In genomic region chr2:41947701-41948396, GRCh38 we compare ENCODE assay signal across 22 cellular contexts.
DNase-seq lines count a peak whose midpoint lies in the region; ATAC-seq and TF ChIP-seq lines count a peak whose summit lies in the region.
"Had no signal": no experiment of that assay in that cellular context is flagged by ENCODE, and none has a peak within 500 bp of the region (broad histone marks: within the 10 kb centered on the region; RNA-seq: fewer than 3 reads in every experiment).

No MANE protein-coding gene starts in this region.

- H3K79me2 ChIP-seq in smooth muscle cell (ENCODE audit: low read depth) (no peaks in the 10 kb centered on the region), MM.1S (ENCODE audit: low read length) (no peaks in the 10 kb centered on the region)

- no peak overlapping the region for H3K9ac ChIP-seq in smooth muscle cell (ENCODE audit: low read depth)
- H3K9ac ChIP-seq in MM.1S (ENCODE audit: low read length) = no peak overlapping the region

- H4K20me1 ChIP-seq in smooth muscle cell (ENCODE audit: low read depth) = no peaks in the 10 kb centered on the region
- H4K20me1 ChIP-seq in MM.1S (ENCODE audit: insufficient read depth, low read length) = no peaks in the 10 kb centered on the region

- 1% methylated on average over 11 of the region's 11 CpGs for WGBS in smooth muscle cell (ENCODE audit: low lambda C conversion rate)

- H3K4me1 ChIP-seq in cardiac muscle cell (ENCODE audit: low read depth) (peaks cover 62% of the 10 kb centered on the region), lower lobe of right lung (no peaks in the 10 kb centered on the region), smooth muscle cell (ENCODE audit: low read depth) (peaks cover 33% of the 10 kb centered on the region), MM.1S (ENCODE audit: low read length) (peaks cover under 1% of the 10 kb centered on the region; the same call in 1 of the 2 replicates)
- H3K4me1 ChIP-seq: foreskin keratinocyte had no signal

- H3K27me3 ChIP-seq in cardiac muscle cell = no peaks in the 10 kb centered on the region
- no peaks in the 10 kb centered on the region for H3K27me3 ChIP-seq in lower lobe of right lung (ENCODE audit: low read depth)
- H3K27me3 ChIP-seq in smooth muscle cell (ENCODE audit: low read depth) = no peaks in the 10 kb centered on the region
- no peaks in the 10 kb centered on the region for H3K27me3 ChIP-seq in MM.1S (replicated peaks; ENCODE audit: insufficient read depth, low read length)
- H3K27me3 ChIP-seq: foreskin keratinocyte had no signal

- DNase-seq in SK-N-DZ (ENCODE audit: low spot score) = peak; percentile 94
- peak; percentile 76 to 97 for DNase-seq in cardiac muscle cell (ENCODE audit: low read depth in 1 of 2, low spot score in 1 of 2)
- DNase-seq in lower lobe of right lung = no peak
- DNase-seq in smooth muscle cell (lab: John Stamatoyannopoulos, UW; ENCODE audit: unreplicated experiment) = no peak
- no peak for DNase-seq in activated CD4-positive, alpha-beta T cell treated with anti-CD3 and anti-CD28 coated beads, Interleukin-2, amount 10 ng/mL, durations not matched to agents 7 days and 5 days
- no peak for DNase-seq in NCI-H1694 (lab: John Stamatoyannopoulos, UW)
- DNase-seq in MM.1S = no peak
- no peak for DNase-seq in GM10266 (ENCODE audit: extremely low spot score)
- DNase-seq: activated CD4-positive, alpha-beta memory T cell treated with anti-CD3 and anti-CD28 coated beads for 36 hours; activated naive CD8-positive, alpha-beta T cell treated with anti-CD3 and anti-CD28 coated beads for 36 hours; activated T-cell treated with anti-CD3 and anti-CD28 coated beads, Interleukin-2, amount 50 U/mL, for 4 hours; DMS 273 treated with DMSO at 0.1 percent for 48 hours; foreskin keratinocyte; immature natural killer cell; Karpas-422; NCI-H1417 treated with DMSO at 0.1 percent for 48 hours; NCI-H345; posterior cingulate gyrus; SIG-M5; substantia nigra had no signal

- no peaks in the 10 kb centered on the region for H3K36me3 Mint-ChIP-seq in activated CD4-positive, alpha-beta T cell treated with anti-CD3 and anti-CD28 coated beads, Interleukin-2, amount 10 ng/mL, durations not matched to agents 7 days and 5 days (ENCODE audit: low read depth)
- H3K36me3 Mint-ChIP-seq: activated CD4-positive, alpha-beta memory T cell treated with anti-CD3 and anti-CD28 coated beads for 36 hours; activated naive CD8-positive, alpha-beta T cell treated with anti-CD3 and anti-CD28 coated beads for 36 hours; immature natural killer cell had no signal

- intact Hi-C loops in lower lobe of right lung (cut with DNase I) = no loop called here

- H3K4me3 Mint-ChIP-seq in activated CD4-positive, alpha-beta T cell treated with anti-CD3 and anti-CD28 coated beads, Interleukin-2, amount 10 ng/mL, durations not matched to agents 7 days and 5 days = no peak overlapping the region
- H3K4me3 Mint-ChIP-seq: activated CD4-positive, alpha-beta memory T cell treated with anti-CD3 and anti-CD28 coated beads for 36 hours; activated naive CD8-positive, alpha-beta T cell treated with anti-CD3 and anti-CD28 coated beads for 36 hours; activated T-cell treated with anti-CD3 and anti-CD28 coated beads, Interleukin-2, amount 50 U/mL, for 4 hours; B cell; central memory CD8-positive, alpha-beta T cell; immature natural killer cell had no signal

- CTCF ChIA-PET in activated CD4-positive, alpha-beta T cell treated with anti-CD3 and anti-CD28 coated beads, Interleukin-2, amount 10 ng/mL, durations not matched to agents 7 days and 5 days (lab: Charles Lee) = no interaction called here

- no peaks in the 10 kb centered on the region for H3K9me2 ChIP-seq in MM.1S (replicated peaks; ENCODE audit: insufficient read depth, low read length)

- H3K4me1 Mint-ChIP-seq in activated CD4-positive, alpha-beta T cell treated with anti-CD3 and anti-CD28 coated beads, Interleukin-2, amount 10 ng/mL, durations not matched to agents 7 days and 5 days = no peaks in the 10 kb centered on the region
- H3K4me1 Mint-ChIP-seq: activated naive CD8-positive, alpha-beta T cell treated with anti-CD3 and anti-CD28 coated beads for 36 hours; central memory CD8-positive, alpha-beta T cell; immature natural killer cell had no signal

- peaks cover 12% of the 10 kb centered on the region for H3K27me3 Mint-ChIP-seq in activated CD4-positive, alpha-beta T cell treated with anti-CD3 and anti-CD28 coated beads, Interleukin-2, amount 10 ng/mL, durations not matched to agents 7 days and 5 days

- H3K9me3 Mint-ChIP-seq in activated CD4-positive, alpha-beta T cell treated with anti-CD3 and anti-CD28 coated beads, Interleukin-2, amount 10 ng/mL, durations not matched to agents 7 days and 5 days = no peaks in the 10 kb centered on the region
- H3K9me3 Mint-ChIP-seq: activated CD4-positive, alpha-beta memory T cell treated with anti-CD3 and anti-CD28 coated beads for 36 hours; activated naive CD8-positive, alpha-beta T cell treated with anti-CD3 and anti-CD28 coated beads for 36 hours; activated T-cell treated with anti-CD3 and anti-CD28 coated beads, Interleukin-2, amount 50 U/mL, for 4 hours; central memory CD8-positive, alpha-beta T cell; immature natural killer cell had no signal

- H3K36me3 ChIP-seq in cardiac muscle cell (no peaks in the 10 kb centered on the region), lower lobe of right lung (no peaks in the 10 kb centered on the region), smooth muscle cell (ENCODE audit: low read depth) (no peaks in the 10 kb centered on the region), MM.1S (replicated peaks; ENCODE audit: insufficient read depth, low read length) (no peaks in the 10 kb centered on the region)

- H3F3A ChIP-seq in smooth muscle cell (ENCODE audit: low read depth) (peaks cover 22% of the 10 kb centered on the region), MM.1S (ENCODE audit: insufficient read depth, low read length) (0 out of 2 replicates have a peak, but pooled peaks cover under 1% of the 10 kb centered on the region)

- H2AFZ ChIP-seq in smooth muscle cell (ENCODE audit: low read depth) (no peak overlapping the region), MM.1S (ENCODE audit: low read length) (no peak overlapping the region)

- POLR2A ChIA-PET in activated CD4-positive, alpha-beta T cell treated with anti-CD3 and anti-CD28 coated beads, Interleukin-2, amount 10 ng/mL, durations not matched to agents 7 days and 5 days (lab: Charles Lee) = no interaction called here

- H3K9me3 ChIP-seq in cardiac muscle cell (ENCODE audit: low read depth) = no peaks in the 10 kb centered on the region
- H3K9me3 ChIP-seq in lower lobe of right lung = no peaks in the 10 kb centered on the region
- H3K9me3 ChIP-seq in smooth muscle cell (replicated peaks; ENCODE audit: low read depth) = no peaks in the 10 kb centered on the region
- H3K9me3 ChIP-seq in MM.1S (replicated peaks; ENCODE audit: insufficient read depth, low read length) = no peaks in the 10 kb centered on the region

- H3K27ac Mint-ChIP-seq in activated CD4-positive, alpha-beta T cell treated with anti-CD3 and anti-CD28 coated beads, Interleukin-2, amount 10 ng/mL, durations not matched to agents 7 days and 5 days = no peak overlapping the region
- H3K27ac Mint-ChIP-seq: activated CD4-positive, alpha-beta memory T cell treated with anti-CD3 and anti-CD28 coated beads for 36 hours; activated naive CD8-positive, alpha-beta T cell treated with anti-CD3 and anti-CD28 coated beads for 36 hours; B cell; immature natural killer cell had no signal

- peak overlapping the region; percentile 48 for H3K4me2 ChIP-seq in smooth muscle cell
- H3K4me2 ChIP-seq in MM.1S (ENCODE audit: low read depth, low read length) = no peak overlapping the region

- no peak for TF ChIP-seq CTCF in cardiac muscle cell (IDR thresholded peaks at IDR 0.05; ENCODE audit: low read depth, low read length)
- TF ChIP-seq CTCF in lower lobe of right lung (IDR thresholded peaks at IDR 0.05) = no peak
- TF ChIP-seq CTCF in smooth muscle cell (IDR thresholded peaks at IDR 0.05; ENCODE audit: borderline replicate concordance, insufficient read depth, poor library complexity, severe bottlenecking) = no peak
- no peak for TF ChIP-seq CTCF in MM.1S (IDR thresholded peaks at IDR 0.05; ENCODE audit: low read length)
- no peak for TF ChIP-seq CTCF in GM10266 (IDR thresholded peaks at IDR 0.05; ENCODE audit: control insufficient read depth, insufficient read depth, low read depth, missing control alignments)

- H3K27ac ChIP-seq in cardiac muscle cell (peak overlapping the region; percentile 99), lower lobe of right lung (no peak overlapping the region), smooth muscle cell (ENCODE audit: low read depth) (no peak overlapping the region), MM.1S (ENCODE audit: low read length) (no peak overlapping the region)
- H3K27ac ChIP-seq: foreskin keratinocyte had no signal

- peak; percentile 26 to 34 for ATAC-seq in lower lobe of right lung
- ATAC-seq: activated T-cell treated with anti-CD3 and anti-CD28 coated beads, Interleukin-2, amount 50 U/mL, for 4 hours; foreskin keratinocyte had no signal

- H3K4me3 ChIP-seq in cardiac muscle cell (no peak overlapping the region), lower lobe of right lung (no peak overlapping the region), smooth muscle cell (no peak overlapping the region), MM.1S (ENCODE audit: low read length) (no peak overlapping the region)

Comparison
In these comparisons a context has a peak if more than half of its experiments do, and no peak if none do; other contexts are left out.
1. DNase-seq: peak in SK-N-DZ (single experiment) and cardiac muscle cell (2 of 2); none in lower lobe of right lung (single experiment), smooth muscle cell (single experiment), activated CD4-positive, alpha-beta T cell treated with anti-CD3 and anti-CD28 coated beads, Interleukin-2, amount 10 ng/mL, durations not matched to agents 7 days and 5 days (single experiment), NCI-H1694 (single experiment), MM.1S (single experiment) and GM10266 (single experiment).